In genomic region chr5:170473642-170474041, GRCh38 we compare ENCODE assay signal across 23 cellular contexts. TPM values are rescaled to one million over a fixed set of nuclear protein-coding genes. Genes with fewer than 3 reads are reported as not detected.
DNase-seq lines count a peak whose midpoint lies in the region; ATAC-seq, FAIRE-seq and TF ChIP-seq lines count a peak whose summit lies in the region.
"Had no signal": no experiment of that assay in that cellular context is flagged by ENCODE, and none has a peak within 500 bp of the region (broad histone marks: within the 10 kb centered on the region; RNA-seq: fewer than 3 reads in every experiment).

No MANE protein-coding gene starts in this region.

- H3K4me2 ChIP-seq in H1 (ENCODE audit: insufficient read depth in 1 of 2, low read depth in 2 of 2, low read length in 2 of 2): peak overlapping the region; percentile 8 to 37; a peak in 2 of 4 replicates
- H3K4me2 ChIP-seq: A549 had no signal

- no peaks in the 10 kb centered on the region for H3K79me1 ChIP-seq in H1 (ENCODE audit: low read depth, low read length)

- no peaks in the 10 kb centered on the region for H3K23me2 ChIP-seq in H1 (ENCODE audit: low read depth, low read length)

- H3K9ac ChIP-seq in H1 (replicated peaks in 1 of 4; ENCODE audit: extremely low read depth in 1 of 4, low read depth in 3 of 4, low read length in 3 of 4): no peak overlapping the region
- H3K9ac ChIP-seq: GM23248 had no signal

- no peak overlapping the region for H3K14ac ChIP-seq in H1 (ENCODE audit: insufficient read length)

- no peak for TF ChIP-seq RAD21 in H1 (IDR thresholded peaks at IDR 0.05 in 1 of 2, conservative IDR thresholded peaks at IDR 0.05 in 1 of 2; ENCODE audit: low read depth in 2 of 2, low read length in 2 of 2)

- H3K27me3 Mint-ChIP-seq in nephron (ENCODE audit: low read depth): peaks cover 17% of the 10 kb centered on the region

- no peak overlapping the region for H4K5ac ChIP-seq in H1 (ENCODE audit: insufficient read length, low read depth, low read length)

- no peaks in the 10 kb centered on the region for H3K36me3 ChIP-seq in right atrium auricular region
- H3K36me3 ChIP-seq in heart right ventricle: no peaks in the 10 kb centered on the region
- H3K36me3 ChIP-seq in H1 (ENCODE audit: control insufficient read depth in 2 of 4, insufficient read depth in 4 of 4, low read length in 3 of 4): no peaks in the 10 kb centered on the region

- H4K91ac ChIP-seq in H1 (replicated peaks; ENCODE audit: insufficient read length, low read length): no peak overlapping the region

- H3K4me1 ChIP-seq in right atrium auricular region (no peaks in the 10 kb centered on the region), heart right ventricle (peaks cover 0 to 8% (median 0%) of the 10 kb centered on the region in 9 donors), H1 (replicated peaks in 1 of 4; ENCODE audit: control insufficient read depth in 3 of 4, insufficient read depth in 4 of 4, low read length in 3 of 4) (peaks cover 2 to 7% (median 3%) of the 10 kb centered on the region in 4 experiments; a peak in 5 of 7 replicates)

- H3K4me3 ChIP-seq in right atrium auricular region (no peak overlapping the region), heart right ventricle (no peak overlapping the region), H1 (ENCODE audit: extremely low read depth in 1 of 4, insufficient read depth in 2 of 4, low read depth in 3 of 4, low read length in 4 of 4) (no peak overlapping the region; a peak in 1 of 8 replicates)
- H3K4me3 ChIP-seq: A549, GM23248 had no signal

- H4K20me1 ChIP-seq in H1 (replicated peaks in 1 of 2; ENCODE audit: control insufficient read depth in 1 of 2, insufficient read depth in 2 of 2, low read length in 2 of 2): no peaks in the 10 kb centered on the region

- ATAC-seq in heart right ventricle (no peak), GM18867 (IDR thresholded peaks at IDR 0.05; ENCODE audit: unreplicated experiment) (no peak)
- ATAC-seq: A549 had no signal

- FAIRE-seq in H1 (lab: Jason Lieb, UNC): no peak
- FAIRE-seq: A549, GM12891, GM18507, H54 had no signal

- H3K4me1 Mint-ChIP-seq in nephron: peaks cover 28% of the 10 kb centered on the region
- H3K4me1 Mint-ChIP-seq: CD4-positive, alpha-beta memory T cell had no signal

- in situ Hi-C loops in ACHN (cut with HindIII; ENCODE audit: low pct_ligation_motif_present, low pct_unique_long_range_greater_than_20kb, low sequenced_read_pairs): no loop called here

- DNase-seq in right atrium auricular region (ENCODE audit: low spot score) (peak; percentile 23), heart right ventricle (no peak), H1 (ENCODE audit: low read depth in 1 of 2, low spot score in 2 of 2) (peak in 1 of 2 experiments; percentile 35), ACHN (no peak), NOMO-1 treated with dmso at 0.1 percent for 144 hours (lab: John Stamatoyannopoulos, UW; ENCODE audit: unreplicated experiment) (no peak)
- DNase-seq: 8988T; C1 segment of cervical spinal cord; Calu3; CD4-positive, alpha-beta memory T cell; COR-L47; DMS53; DMS79 treated with DMSO at 0.1 percent for 48 hours; GF-D8; GM23248; HCEC 1CT had no signal

- no peaks in the 10 kb centered on the region for H3K9me3 Mint-ChIP-seq in nephron

- no peak overlapping the region for H2BK12ac ChIP-seq in H1 (ENCODE audit: low read depth, low read length)

- CTCF ChIA-PET in H1 (lab: Charles Lee; ENCODE audit: partially characterized antibody): interaction anchor here (1.0 to 7.6 kb wide), 7 partner anchors 9 to 207 kb away, joined by 3 to 42 read pairs (median 4); no protein-coding TSS in a partner anchor

- TF ChIP-seq EP300 in H1 (IDR thresholded peaks at IDR 0.05; ENCODE audit: borderline replicate concordance in 1 of 2, low read depth in 2 of 2, low read length in 2 of 2): no peak

- no peak overlapping the region for H3K23ac ChIP-seq in H1 (ENCODE audit: insufficient read length)

- WGBS in heart right ventricle, 2 donors: 68 to 72% methylated on average over 5 of the region's 5 CpGs
- WGBS in H1 (ENCODE audit: extremely low coverage in 1 of 2, insufficient coverage in 1 of 2, insufficient read length in 1 of 2, insufficient replicate concordance in 2 of 2, low coverage in 1 of 2, low lambda C conversion rate in 2 of 2, missing lambda C conversion rate in 1 of 2), 2 experiments: 80% methylated on average over 5 of the region's 5 CpGs; no CpG with 5 or more reads in 1 of the 2 experiments

- H3K27me3 ChIP-seq in right atrium auricular region (no peaks in the 10 kb centered on the region), heart right ventricle (peaks cover 0 to 4% (median 0%) of the 10 kb centered on the region in 7 donors), H1 (replicated peaks in 1 of 4; ENCODE audit: control insufficient read depth in 3 of 4, extremely low read depth in 1 of 4, insufficient read depth in 3 of 4, low read length in 3 of 4) (no peaks in the 10 kb centered on the region; a peak in 1 of 7 replicates)

- H2AFZ ChIP-seq in H1 (ENCODE audit: low read length): no peak overlapping the region
- H2AFZ ChIP-seq: GM23248 had no signal

- TF ChIP-seq CTCF in right atrium auricular region (IDR thresholded peaks at IDR 0.05) (no peak), heart right ventricle (IDR thresholded peaks at IDR 0.05) (no peak), H1 (IDR thresholded peaks at IDR 0.05; ENCODE audit: control extremely low read depth in 1 of 3, insufficient read depth in 1 of 3, low read depth in 1 of 3, low read length in 3 of 3) (no peak), nephron (IDR thresholded peaks at IDR 0.05; ENCODE audit: unreplicated experiment in 3 of 3) (no peak)

- H3K36me3 Mint-ChIP-seq in nephron (ENCODE audit: low read depth): no peaks in the 10 kb centered on the region
- H3K36me3 Mint-ChIP-seq: CD4-positive, alpha-beta memory T cell had no signal

- H3K56ac ChIP-seq in H1 (replicated peaks; ENCODE audit: insufficient read length, low read depth, low read length): no peak overlapping the region

- H3K27ac ChIP-seq in right atrium auricular region: no peak overlapping the region
- H3K27ac ChIP-seq in heart right ventricle: no peak overlapping the region
- H3K27ac ChIP-seq in H1 (ENCODE audit: low read depth, low read length): no peak overlapping the region
- H3K27ac ChIP-seq: A549, GM23248 had no signal

- no peak overlapping the region for H2BK5ac ChIP-seq in H1 (ENCODE audit: low read depth, low read length)

- no peak overlapping the region for H2BK15ac ChIP-seq in H1 (ENCODE audit: low read length)

- H3K18ac ChIP-seq in H1 (ENCODE audit: extremely low read depth, low read length): no peak overlapping the region

- no peak overlapping the region for H2BK120ac ChIP-seq in H1 (replicated peaks; ENCODE audit: low read depth, low read length)

- peak overlapping the region in 2 of 3 experiments; percentile 18 to 36 for H3K27ac Mint-ChIP-seq in nephron
- H3K27ac Mint-ChIP-seq: CD4-positive, alpha-beta memory T cell had no signal

- intact Hi-C loops in heart right ventricle (cut with DNase I): no loop called here

- no peaks in the 10 kb centered on the region for H3K79me2 ChIP-seq in H1 (ENCODE audit: control insufficient read depth in 1 of 2, insufficient read depth in 2 of 2, low read length in 2 of 2)

- POLR2A ChIA-PET in H1 (lab: Charles Lee; ENCODE audit: partially characterized antibody): interaction anchor here (0.9 kb wide), 1 partner anchor 11 kb away, joined by 3 read pairs; no protein-coding TSS in a partner anchor

- no peak for TF ChIP-seq POLR2A in H1 (IDR thresholded peaks at IDR 0.05; ENCODE audit: control extremely low read depth in 1 of 2, low read depth in 2 of 2, low read length in 2 of 2)

- peaks cover 0 to 3% of the 10 kb centered on the region in 2 donors for H3K9me3 ChIP-seq in right atrium auricular region
- H3K9me3 ChIP-seq in heart right ventricle: no peaks in the 10 kb centered on the region
- H3K9me3 ChIP-seq in H1 (ENCODE audit: insufficient read depth in 2 of 2, low read depth in 1 of 2, low read length in 1 of 2): no peaks in the 10 kb centered on the region
- H3K9me3 ChIP-seq: A549 had no signal

- no peak overlapping the region for H3K4me3 Mint-ChIP-seq in nephron
- H3K4me3 Mint-ChIP-seq: CD4-positive, alpha-beta memory T cell had no signal

- no peak overlapping the region for H4K8ac ChIP-seq in H1 (ENCODE audit: extremely low read depth, insufficient read depth, low read length)

- no peak overlapping the region for H3K4ac ChIP-seq in H1 (replicated peaks; ENCODE audit: insufficient read length, low read depth, low read length)

- no peak overlapping the region for H2AK5ac ChIP-seq in H1 (ENCODE audit: low read depth, low read length)

- H2BK20ac ChIP-seq in H1 (ENCODE audit: low read length): 0 out of 2 replicates have a peak overlapping the region, but pooled peaks have one; percentile 2

TF ChIP-seq in H1, 55 proteins besides CTCF, POLR2A, EP300 and RAD21:
- TF ChIP-seq SP4 (IDR thresholded peaks at IDR 0.05; ENCODE audit: low read length) (no peak), HDAC6 (IDR thresholded peaks at IDR 0.05; ENCODE audit: low read depth, low read length) (no peak), SAP30 (IDR thresholded peaks at IDR 0.05; ENCODE audit: insufficient read depth, insufficient replicate concordance, low read length) (no peak), SIN3A (conservative IDR thresholded peaks at IDR 0.05 in 1 of 2, IDR thresholded peaks at IDR 0.05 in 1 of 2; ENCODE audit: low read depth in 1 of 2, low read length in 2 of 2) (no peak), MAFK (IDR thresholded peaks at IDR 0.05; ENCODE audit: low read depth, low read length) (no peak), POU5F1 (IDR thresholded peaks at IDR 0.05; ENCODE audit: low read depth, low read length) (no peak), SP1 (IDR thresholded peaks at IDR 0.05; ENCODE audit: low read depth, low read length) (no peak), SRF (IDR thresholded peaks at IDR 0.05; ENCODE audit: low read depth, low read length) (no peak), ASH2L (IDR thresholded peaks at IDR 0.05; ENCODE audit: low read length) (no peak)

RNA-seq across cellular contexts. Expression of gene KCNIP1, which starts 30.2 kb away (rescaled TPM):
- total RNA-seq in right atrium auricular region (not detected), heart right ventricle (under 1 TPM in 4 of 10 donors, not detected in 6; 0.11 to 0.67 (median 0.27) TPM)
- polyA plus RNA-seq in heart right ventricle (under 1 TPM in 1 of 2 donors, not detected in 1; 0.06 TPM), H1 (2011; rRNA removed) (0.36 and 0.83 TPM in 2 replicates)
- total RNA-seq in H1 (2021; fragmentation: NEBNext Ultra II Directional; extraction: Animal tissue kit (Norgen Biotek cat#: 25700)): 0.52 TPM in 2 replicates
- 0.41 TPM for polyA plus RNA-seq in H1 (2011; cell fraction: cytosol; rRNA removed)
- 0.40 TPM for polyA plus RNA-seq in H1 (2011; cell fraction: nucleus; rRNA removed)
- 0.41 to 0.98 TPM (median 0.81 TPM) in 4 replicates for polyA plus RNA-seq in H1 (2012, experiment 1 of 2)
- 0.60 TPM for polyA plus RNA-seq in H1 (2012, experiment 2 of 2)
- polyA plus RNA-seq in H1 (2013, experiment 1 of 2): 0.53 TPM
- polyA plus RNA-seq in H1 (2013, experiment 2 of 2): 0.61 TPM
- polyA minus RNA-seq in H1 (2011; rRNA and poly(A)+ RNA removed): 0.60 and 0.76 TPM in 2 replicates
- polyA minus RNA-seq in H1 (2011; cell fraction: cytosol; rRNA and poly(A)+ RNA removed): not detected
- 1.3 TPM for polyA minus RNA-seq in H1 (2011; cell fraction: nucleus; rRNA and poly(A)+ RNA removed)
- total RNA-seq: Calu3; CD4-positive, alpha-beta memory T cell; G401; GM23248 had no signal
- polyA plus RNA-seq: A549; BJ; CD4-positive, alpha-beta memory T cell; GM23248 had no signal
